Comparison of ENCODE assay signal across 13 cellular contexts in genomic region chr3:12932754-12933153, GRCh38.
"Had no signal": no experiment of that assay in that cellular context is flagged by ENCODE, and none has a peak within 500 bp of the region (broad histone marks: within the 10 kb centered on the region; RNA-seq: fewer than 3 reads in every experiment).

No MANE protein-coding gene starts in this region.

- H3K27me3 Mint-ChIP-seq: activated naive CD4-positive, alpha-beta T cell treated with anti-CD3 and anti-CD28 coated beads, Interleukin-2, amount 50 U/mL, for 24 hours; effector memory CD8-positive, alpha-beta T cell; memory B cell had no signal

- H3K27me3 ChIP-seq: upper lobe of left lung had no signal

- DNase-seq: activated effector memory CD4-positive, alpha-beta T cell treated with Interleukin-2 at 50 U/mL for 16 hours; aorta; effector memory CD8-positive, alpha-beta T cell; immature natural killer cell; SIG-M5 had no signal

- H3K9me3 Mint-ChIP-seq: activated naive CD4-positive, alpha-beta T cell treated with anti-CD3 and anti-CD28 coated beads, Interleukin-2, amount 50 U/mL, for 24 hours; effector memory CD8-positive, alpha-beta T cell; immature natural killer cell; memory B cell; nephron; stimulated activated effector memory CD8-positive, alpha-beta T cell treated with anti-CD3 and anti-CD28 coated beads, Interleukin-12 subunit alpha, Interleukin-12 subunit beta, amount 100 ng/mL, for 72 hours; T-helper 2 cell treated with Interferon-gamma antibody and Interleukin-4, amounts not matched to agents 5 μg/mL and 100 μg/mL, for 36 hours had no signal

- H3K36me3 Mint-ChIP-seq: activated naive CD4-positive, alpha-beta T cell treated with anti-CD3 and anti-CD28 coated beads, Interleukin-2, amount 50 U/mL, for 24 hours had no signal

- H3K27ac ChIP-seq: epithelial cell of prostate, upper lobe of left lung had no signal

- H3K9me3 ChIP-seq: upper lobe of left lung had no signal

- H3K4me3 ChIP-seq: smooth muscle cell, upper lobe of left lung had no signal

- H3K27ac Mint-ChIP-seq: activated naive CD4-positive, alpha-beta T cell treated with anti-CD3 and anti-CD28 coated beads, Interleukin-2, amount 50 U/mL, for 24 hours; memory B cell; stimulated activated effector memory CD8-positive, alpha-beta T cell treated with anti-CD3 and anti-CD28 coated beads, Interleukin-12 subunit alpha, Interleukin-12 subunit beta, amount 100 ng/mL, for 72 hours; T-helper 2 cell treated with Interferon-gamma antibody and Interleukin-4, amounts not matched to agents 5 μg/mL and 100 μg/mL, for 36 hours had no signal

- H3K4me3 Mint-ChIP-seq: activated naive CD4-positive, alpha-beta T cell treated with anti-CD3 and anti-CD28 coated beads, Interleukin-2, amount 50 U/mL, for 24 hours; effector memory CD8-positive, alpha-beta T cell; immature natural killer cell; memory B cell; nephron; stimulated activated effector memory CD8-positive, alpha-beta T cell treated with anti-CD3 and anti-CD28 coated beads, Interleukin-12 subunit alpha, Interleukin-12 subunit beta, amount 100 ng/mL, for 72 hours; T-helper 2 cell treated with Interferon-gamma antibody and Interleukin-4, amounts not matched to agents 5 μg/mL and 100 μg/mL, for 36 hours had no signal
